22 cellular contexts compared by ENCODE assay signal in genomic region chr18:62811674-62812073, GRCh38.
A peak's percentile ranks its signal among the peaks of the same experiment; 100 is the strongest.
DNase-seq lines count a peak whose midpoint lies in the region; ATAC-seq and TF ChIP-seq lines count a peak whose summit lies in the region.
"Had no signal": no experiment of that assay in that cellular context is flagged by ENCODE, and none has a peak within 500 bp of the region (broad histone marks: within the 10 kb centered on the region; RNA-seq: fewer than 3 reads in every experiment).

No MANE protein-coding gene starts in this region.

- no peaks in the 10 kb centered on the region for H4K20me1 ChIP-seq in PC-3 (ENCODE audit: low read length)

- H3K4me3 ChIP-seq in PC-3 (ENCODE audit: low read length): peak overlapping the region; percentile 20; the same call in 1 of the 2 replicates
- no peak overlapping the region for H3K4me3 ChIP-seq in fibroblast of villous mesenchyme (ENCODE audit: low read depth, low read length)
- no peak overlapping the region for H3K4me3 ChIP-seq in effector memory CD4-positive, alpha-beta T cell (ENCODE audit: insufficient read depth, low read depth, low read length, poor library complexity, severe bottlenecking)
- no peak overlapping the region for H3K4me3 ChIP-seq in adrenal gland
- H3K4me3 ChIP-seq in suprapubic skin: no peak overlapping the region
- H3K4me3 ChIP-seq: BLaER1, GM12878, Peyer's patch, SJCRH30 had no signal

- H3K27me3 ChIP-seq in PC-3 (ENCODE audit: low read length) (no peaks in the 10 kb centered on the region), adrenal gland (no peaks in the 10 kb centered on the region), suprapubic skin (no peaks in the 10 kb centered on the region)
- no peaks in the 10 kb centered on the region for H3K27me3 ChIP-seq in effector memory CD4-positive, alpha-beta T cell (replicated peaks; ENCODE audit: control insufficient read depth, insufficient read depth, low read length, poor library complexity, severe bottlenecking)
- H3K27me3 ChIP-seq: BLaER1, Peyer's patch, SJCRH30 had no signal

- no peak for TF ChIP-seq CTCF in PC-3 (conservative IDR thresholded peaks at IDR 0.05; ENCODE audit: low read depth, low read length)
- TF ChIP-seq CTCF in fibroblast of villous mesenchyme (IDR thresholded peaks at IDR 0.05; ENCODE audit: insufficient read depth, low read depth, low read length): no peak
- TF ChIP-seq CTCF in nephron (IDR thresholded peaks at IDR 0.05; ENCODE audit: unreplicated experiment in 3 of 3): no peak
- TF ChIP-seq CTCF in adrenal gland (IDR thresholded peaks at IDR 0.05): no peak
- TF ChIP-seq CTCF in suprapubic skin (IDR thresholded peaks at IDR 0.05): no peak

- H3K9ac ChIP-seq in PC-3 (ENCODE audit: low read length): peak overlapping the region; percentile 27
- H3K9ac ChIP-seq: BLaER1 had no signal

- H3K9me3 ChIP-seq in PC-3 (ENCODE audit: low read length) (no peaks in the 10 kb centered on the region), adrenal gland (replicated peaks in 1 of 3) (no peaks in the 10 kb centered on the region), suprapubic skin (no peaks in the 10 kb centered on the region)
- H3K9me3 ChIP-seq in effector memory CD4-positive, alpha-beta T cell (ENCODE audit: control insufficient read depth, low read length): no peaks in the 10 kb centered on the region
- H3K9me3 ChIP-seq: Peyer's patch, SJCRH30 had no signal

- BruUV-seq in PC-3 (replicated peaks; lab: Mats Ljungman, UMichigan): no TSS peak

- H3K27me3 Mint-ChIP-seq in nephron (ENCODE audit: low read depth): no peaks in the 10 kb centered on the region
- H3K27me3 Mint-ChIP-seq: CD4-positive, alpha-beta T cell had no signal

- CTCF ChIA-PET in PC-3 (lab: Charles Lee): no interaction called here

- peak overlapping the region; percentile 62 for H3K4me2 ChIP-seq in PC-3 (ENCODE audit: low read length)
- H3K4me2 ChIP-seq: BLaER1 had no signal

- H2AFZ ChIP-seq in PC-3 (ENCODE audit: low read length): no peak overlapping the region

- no peaks in the 10 kb centered on the region for H3F3A ChIP-seq in PC-3 (ENCODE audit: low read length, unreplicated experiment)

- H3K4me1 ChIP-seq in PC-3 (ENCODE audit: insufficient read depth, low read length): peaks cover 37% of the 10 kb centered on the region
- H3K4me1 ChIP-seq in effector memory CD4-positive, alpha-beta T cell (ENCODE audit: control insufficient read depth, insufficient read depth, low read length, poor library complexity, severe bottlenecking): no peaks in the 10 kb centered on the region
- H3K4me1 ChIP-seq in adrenal gland (replicated peaks in 1 of 2): peaks cover 0 to 28% of the 10 kb centered on the region in 2 donors
- H3K4me1 ChIP-seq in suprapubic skin: peaks cover 6% of the 10 kb centered on the region
- H3K4me1 ChIP-seq: SJCRH30 had no signal

- H3K27ac ChIP-seq in PC-3 (ENCODE audit: low read length) (peak overlapping the region; percentile 79), adrenal gland (no peak overlapping the region), suprapubic skin (no peak overlapping the region)
- no peak overlapping the region for H3K27ac ChIP-seq in effector memory CD4-positive, alpha-beta T cell (ENCODE audit: insufficient read depth, low read length, poor library complexity, severe bottlenecking)
- H3K27ac ChIP-seq: BLaER1, SJCRH30 had no signal

- peaks cover 62% of the 10 kb centered on the region for H3K79me2 ChIP-seq in PC-3 (ENCODE audit: low read length)

- POLR2A ChIA-PET in PC-3 (lab: Charles Lee; ENCODE audit: unreplicated experiment): no interaction called here

- H3K36me3 ChIP-seq in PC-3 (ENCODE audit: low read depth, low read length) (no peaks in the 10 kb centered on the region), adrenal gland (replicated peaks in 1 of 2) (no peaks in the 10 kb centered on the region), suprapubic skin (no peaks in the 10 kb centered on the region)
- H3K36me3 ChIP-seq in effector memory CD4-positive, alpha-beta T cell (ENCODE audit: control insufficient read depth, insufficient read depth, low read length): no peaks in the 10 kb centered on the region
- H3K36me3 ChIP-seq: BLaER1, Peyer's patch, SJCRH30 had no signal

- no peaks in the 10 kb centered on the region for H3K9me3 Mint-ChIP-seq in nephron
- H3K9me3 Mint-ChIP-seq: CD4-positive, alpha-beta T cell had no signal

- intact Hi-C loops in PC-3 (cut with micrococcal nuclease): no loop called here
- intact Hi-C loops in adrenal gland (cut with DNase I): no loop called here

- no peaks in the 10 kb centered on the region for H3K9me2 ChIP-seq in PC-3 (replicated peaks; ENCODE audit: low read length)

- TF ChIP-seq POLR2A in adrenal gland (IDR thresholded peaks at IDR 0.05) (no peak), suprapubic skin (IDR thresholded peaks at IDR 0.05) (no peak)

- H3K4me3 Mint-ChIP-seq in nephron: no peak overlapping the region
- H3K4me3 Mint-ChIP-seq: CD4-positive, alpha-beta T cell had no signal

- peak overlapping the region; percentile 44 to 72 (median 45) for H3K27ac Mint-ChIP-seq in nephron
- H3K27ac Mint-ChIP-seq: CD4-positive, alpha-beta T cell had no signal

- H3K36me3 Mint-ChIP-seq in nephron (ENCODE audit: low read depth): no peaks in the 10 kb centered on the region

- ATAC-seq in PC-3: no peak
- ATAC-seq: GM12878 had no signal

- DNase-seq in PC-3 (no peak), fibroblast of villous mesenchyme (ENCODE audit: low read depth) (peak; percentile 13), SKM-1 (lab: John Stamatoyannopoulos, UW; ENCODE audit: unreplicated experiment) (no peak), adrenal gland (no peak), suprapubic skin (ENCODE audit: low spot score in 2 of 2) (no peak)
- no peak for DNase-seq in effector memory CD4-positive, alpha-beta T cell
- DNase-seq: ACHN; CD4-positive, alpha-beta T cell; COR-L47; DND-41; GOT3; HCEC 1CT; MV-4-11; NCI-H1105 treated with DMSO at 0.1 percent for 48 hours; NCI-H2029 treated with DMSO at 0.1 percent for 48 hours; NCI-H510A treated with DMSO at 0.1 percent for 48 hours; NCI-H748 treated with DMSO at 0.1 percent for 48 hours; SJCRH30 had no signal

- no peak for TF ChIP-seq EP300 in suprapubic skin (IDR thresholded peaks at IDR 0.05)

- peaks cover 49% of the 10 kb centered on the region for H3K4me1 Mint-ChIP-seq in nephron
